In the genomic region with DNA sequence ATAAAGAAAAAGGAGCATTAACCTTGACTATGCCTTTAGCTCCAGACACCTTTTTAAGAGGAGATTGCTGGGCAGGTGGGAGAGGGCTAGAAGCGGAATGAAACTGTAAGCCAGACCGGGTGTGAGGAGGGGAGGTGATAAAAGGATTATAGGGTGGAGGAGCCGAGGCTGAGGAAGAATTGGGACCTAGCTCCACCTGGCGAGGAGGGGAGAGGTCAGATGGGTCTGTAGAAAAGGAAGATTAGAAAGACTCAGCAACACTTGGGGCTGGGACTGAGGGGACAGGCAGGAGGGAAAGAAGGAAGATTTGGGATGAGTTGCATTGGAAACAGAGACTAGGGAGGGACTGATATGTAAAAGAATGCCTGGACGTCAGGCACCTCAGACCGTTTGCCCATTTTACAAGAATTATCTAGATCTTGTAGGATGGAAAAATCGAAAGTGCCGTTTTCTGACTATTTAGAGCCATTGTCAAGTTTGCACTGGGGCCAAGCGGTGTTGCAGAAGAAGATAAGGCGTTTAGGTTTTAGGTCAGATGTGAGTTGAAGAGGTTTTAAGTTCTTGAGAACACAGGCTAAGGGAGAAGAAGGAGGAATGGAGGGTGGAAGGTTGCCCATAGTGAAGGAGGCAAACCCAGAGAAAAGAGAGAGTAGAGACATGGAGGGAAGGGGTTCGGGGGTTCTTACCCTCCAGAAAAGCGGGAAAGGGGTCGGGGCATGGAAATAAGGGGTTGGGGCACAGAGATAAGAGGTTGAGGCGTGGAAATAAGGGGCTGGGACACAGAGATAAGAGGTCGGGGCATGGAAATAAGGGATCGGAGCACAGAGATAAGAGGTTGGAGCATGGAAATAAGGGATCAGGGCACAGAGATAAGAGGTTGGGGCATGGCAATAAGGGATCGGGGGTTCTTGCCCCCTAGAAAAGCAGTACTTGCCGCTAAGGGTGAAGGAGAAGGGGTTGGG, we compare ENCODE assay signal across 7 cellular contexts.
DNase-seq lines count a peak whose midpoint lies in the region; FAIRE-seq and TF ChIP-seq lines count a peak whose summit lies in the region.
"Not testable (repeated sequence)": the region's sequence is repeated elsewhere in the genome, so short reads cannot be mapped to it uniquely, and the experiment has no call there.

No MANE protein-coding gene starts in this region.

- not testable (repeated sequence) for H2BK20ac ChIP-seq in H1 (ENCODE audit: low read length)

- CTCF ChIA-PET in H1 (lab: Charles Lee; ENCODE audit: partially characterized antibody) = interaction anchor here (0.6 kb wide), 1 partner anchor 54 kb away, joined by 3 read pairs; no protein-coding TSS in a partner anchor

- not testable (repeated sequence) for H3K18ac ChIP-seq in H1 (ENCODE audit: extremely low read depth, low read length); mesenchymal stem cell (ENCODE audit: low read depth in 1 of 2, low read length in 2 of 2)

- not testable (repeated sequence) for H4K91ac ChIP-seq in H1 (replicated peaks; ENCODE audit: insufficient read length, low read length); mesenchymal stem cell (ENCODE audit: low read length)

- peak; percentile 1 for DNase-seq in Daoy (ENCODE audit: low read depth)
- peak; percentile 73 for DNase-seq in Karpas-422
- DNase-seq in NCI-H82 treated with DMSO at 0.1 percent for 48 hours (lab: John Stamatoyannopoulos, UW; ENCODE audit: unreplicated experiment) = peak; percentile 54
- peak; percentile 84 for DNase-seq in WERI-Rb-1
- DNase-seq in H1 (ENCODE audit: low read depth in 1 of 2, low spot score in 2 of 2) = peak in 1 of 2 experiments; percentile 33
- not testable (repeated sequence) for DNase-seq in mesenchymal stem cell
- peak; percentile 36 for DNase-seq in stomach

- 0 out of 2 replicates have a peak overlapping the region, but pooled peaks have one; percentile 53 for H2AK5ac ChIP-seq in H1 (ENCODE audit: low read depth, low read length)
- H2AK5ac ChIP-seq in mesenchymal stem cell (ENCODE audit: low read length, severe bottlenecking) = not testable (repeated sequence)

- H4K8ac ChIP-seq in H1 (ENCODE audit: extremely low read depth, insufficient read depth, low read length); mesenchymal stem cell (ENCODE audit: low read length): not testable (repeated sequence)

- H2BK120ac ChIP-seq in H1 (replicated peaks; ENCODE audit: low read depth, low read length); mesenchymal stem cell (ENCODE audit: low read depth, low read length): not testable (repeated sequence)

- not testable (repeated sequence) for H3K14ac ChIP-seq in H1 (ENCODE audit: insufficient read length); mesenchymal stem cell (ENCODE audit: low read length in 2 of 2)

- TF ChIP-seq RAD21 in H1 (IDR thresholded peaks at IDR 0.05 in 1 of 2, conservative IDR thresholded peaks at IDR 0.05 in 1 of 2; ENCODE audit: low read depth in 2 of 2, low read length in 2 of 2) = not testable (repeated sequence)

- FAIRE-seq in H1 (lab: Jason Lieb, UNC) = not testable (repeated sequence)

- H3K36me3 ChIP-seq in Karpas-422 (ENCODE audit: insufficient read depth, low read length); WERI-Rb-1; H1 (ENCODE audit: control insufficient read depth in 2 of 4, insufficient read depth in 4 of 4, low read length in 3 of 4); mesenchymal stem cell (ENCODE audit: control insufficient read depth in 1 of 2, insufficient read depth in 2 of 2, low read depth in 1 of 2, low read length in 2 of 2); stomach: not testable (repeated sequence)

- H3K9ac ChIP-seq in Karpas-422 (ENCODE audit: low read length) = peak overlapping the region; percentile 27
- H3K9ac ChIP-seq in H1 (replicated peaks in 1 of 4; ENCODE audit: extremely low read depth in 1 of 4, low read depth in 3 of 4, low read length in 3 of 4); mesenchymal stem cell (ENCODE audit: low read length): not testable (repeated sequence)

- H3K56ac ChIP-seq in H1 (replicated peaks; ENCODE audit: insufficient read length, low read depth, low read length) = not testable (repeated sequence)

- intact Hi-C loops in stomach (cut with DNase I; ENCODE audit: low total_unique reads) = not testable (repeated sequence)

- H3K23me2 ChIP-seq in H1 (ENCODE audit: low read depth, low read length) = not testable (repeated sequence)

- POLR2A ChIA-PET in H1 (lab: Charles Lee; ENCODE audit: partially characterized antibody) = not testable (repeated sequence)

- H3K27ac ChIP-seq in Karpas-422 (ENCODE audit: low read length); WERI-Rb-1; H1 (ENCODE audit: low read depth, low read length); mesenchymal stem cell (ENCODE audit: low read length, poor library complexity, severe bottlenecking); stomach: not testable (repeated sequence)

- H3K4me3 ChIP-seq in Karpas-422 (ENCODE audit: low read length) = peak overlapping the region; percentile 26; the same call in 1 of the 2 replicates
- not testable (repeated sequence) for H3K4me3 ChIP-seq in WERI-Rb-1 (ENCODE audit: low read depth, low read length); H1 (ENCODE audit: extremely low read depth in 1 of 4, insufficient read depth in 2 of 4, low read depth in 3 of 4, low read length in 4 of 4); mesenchymal stem cell (ENCODE audit: insufficient read depth in 1 of 2, low read depth in 1 of 2, low read length in 2 of 2); stomach

- not testable (repeated sequence) for TF ChIP-seq EP300 in H1 (IDR thresholded peaks at IDR 0.05; ENCODE audit: borderline replicate concordance in 1 of 2, low read depth in 2 of 2, low read length in 2 of 2); stomach (IDR thresholded peaks at IDR 0.05)

- not testable (repeated sequence) for H2BK15ac ChIP-seq in H1 (ENCODE audit: low read length); mesenchymal stem cell (ENCODE audit: low read depth, poor library complexity, severe bottlenecking)

- 85% methylated on average over 18 of the region's 18 CpGs; no CpG with 5 or more reads in 1 of the 2 experiments for WGBS in H1 (ENCODE audit: extremely low coverage in 1 of 2, insufficient coverage in 1 of 2, insufficient read length in 1 of 2, insufficient replicate concordance in 2 of 2, low coverage in 1 of 2, low lambda C conversion rate in 2 of 2, missing lambda C conversion rate in 1 of 2), 2 experiments
- 86% methylated on average over 18 of the region's 18 CpGs for WGBS in mesenchymal stem cell
- WGBS in stomach, 5 donors = 33 to 68% (median 45%) methylated on average over 18 of the region's 18 CpGs

- not testable (repeated sequence) for H2BK12ac ChIP-seq in H1 (ENCODE audit: low read depth, low read length); mesenchymal stem cell (ENCODE audit: low read length in 2 of 2)

- not testable (repeated sequence) for H3K9me2 ChIP-seq in Karpas-422 (replicated peaks; ENCODE audit: insufficient read depth, low read length)

- not testable (repeated sequence) for H3K79me1 ChIP-seq in H1 (ENCODE audit: low read depth, low read length); mesenchymal stem cell (replicated peaks; ENCODE audit: low read length, poor library complexity, severe bottlenecking)

- not testable (repeated sequence) for H4K20me1 ChIP-seq in Karpas-422 (ENCODE audit: insufficient read depth, low read depth, low read length); H1 (replicated peaks in 1 of 2; ENCODE audit: control insufficient read depth in 1 of 2, insufficient read depth in 2 of 2, low read length in 2 of 2)

- not testable (repeated sequence) for H3K4me1 ChIP-seq in Karpas-422 (ENCODE audit: low read length); H1 (replicated peaks in 1 of 4; ENCODE audit: control insufficient read depth in 3 of 4, insufficient read depth in 4 of 4, low read length in 3 of 4); mesenchymal stem cell (ENCODE audit: control insufficient read depth, insufficient read depth, low read depth, low read length)
- H3K4me1 ChIP-seq in stomach = peaks cover 0 to 13% (median 4%) of the 10 kb centered on the region in 4 donors

- H3K23ac ChIP-seq in H1 (ENCODE audit: insufficient read length); mesenchymal stem cell (ENCODE audit: low read length in 2 of 2): not testable (repeated sequence)

- TF ChIP-seq POLR2A in H1 (IDR thresholded peaks at IDR 0.05; ENCODE audit: control extremely low read depth in 1 of 2, low read depth in 2 of 2, low read length in 2 of 2); stomach (IDR thresholded peaks at IDR 0.05): not testable (repeated sequence)

- TF ChIP-seq CTCF in WERI-Rb-1 (IDR thresholded peaks at IDR 0.05; ENCODE audit: low read depth, low read length) = peak; percentile 44; the same call in 1 of the 2 replicates
- not testable (repeated sequence) for TF ChIP-seq CTCF in H1 (IDR thresholded peaks at IDR 0.05; ENCODE audit: control extremely low read depth in 1 of 3, insufficient read depth in 1 of 3, low read depth in 1 of 3, low read length in 3 of 3); stomach (IDR thresholded peaks at IDR 0.05)

- H2AFZ ChIP-seq in Karpas-422 (ENCODE audit: low read length) (peak overlapping the region; percentile 88), mesenchymal stem cell (ENCODE audit: low read depth, low read length) (peak overlapping the region; percentile 42)
- H2AFZ ChIP-seq in H1 (ENCODE audit: low read length) = not testable (repeated sequence)

- not testable (repeated sequence) for H3K9me3 ChIP-seq in Karpas-422 (ENCODE audit: low read length); WERI-Rb-1 (ENCODE audit: severe bottlenecking); mesenchymal stem cell (ENCODE audit: control insufficient read depth, low read length); stomach
- H3K9me3 ChIP-seq in H1 (ENCODE audit: insufficient read depth in 2 of 2, low read depth in 1 of 2, low read length in 1 of 2) = peaks cover 0 to 11% of the 10 kb centered on the region in 2 experiments; a peak in 2 of 4 replicates

- not testable (repeated sequence) for H4K5ac ChIP-seq in H1 (ENCODE audit: insufficient read length, low read depth, low read length)

- H3K4me2 ChIP-seq in Karpas-422 (ENCODE audit: low read depth, low read length, poor library complexity, severe bottlenecking) = peak overlapping the region; percentile 55
- not testable (repeated sequence) for H3K4me2 ChIP-seq in H1 (ENCODE audit: insufficient read depth in 1 of 2, low read depth in 2 of 2, low read length in 2 of 2); mesenchymal stem cell (ENCODE audit: low read length, poor library complexity, severe bottlenecking)

- H2BK5ac ChIP-seq in H1 (ENCODE audit: low read depth, low read length) = 0 out of 2 replicates have a peak overlapping the region, but pooled peaks have one; percentile 44
- H2BK5ac ChIP-seq in mesenchymal stem cell (ENCODE audit: low read depth, low read length, poor library complexity, severe bottlenecking) = not testable (repeated sequence)

- not testable (repeated sequence) for H3K4ac ChIP-seq in H1 (replicated peaks; ENCODE audit: insufficient read length, low read depth, low read length); mesenchymal stem cell (ENCODE audit: low read depth in 1 of 2, low read length in 2 of 2)

- H3K79me2 ChIP-seq in Karpas-422 (ENCODE audit: low read length); H1 (ENCODE audit: control insufficient read depth in 1 of 2, insufficient read depth in 2 of 2, low read length in 2 of 2): not testable (repeated sequence)

- H3K27me3 ChIP-seq in Karpas-422 (ENCODE audit: low read length); WERI-Rb-1 (ENCODE audit: insufficient read depth, low read depth, severe bottlenecking); H1 (replicated peaks in 1 of 4; ENCODE audit: control insufficient read depth in 3 of 4, extremely low read depth in 1 of 4, insufficient read depth in 3 of 4, low read length in 3 of 4); mesenchymal stem cell (ENCODE audit: control insufficient read depth in 1 of 2, insufficient read depth in 1 of 2, low read length in 2 of 2); stomach: not testable (repeated sequence)
